Comparison of ENCODE assay signal across 10 cellular contexts in genomic region chr3:38829404-38829803, GRCh38. TPM values are rescaled to one million over a fixed set of nuclear protein-coding genes. Genes with fewer than 3 reads are reported as not detected.
A peak's percentile ranks its signal among the peaks of the same experiment; 100 is the strongest.
DNase-seq lines count a peak whose midpoint lies in the region; ATAC-seq, FAIRE-seq and TF ChIP-seq lines count a peak whose summit lies in the region.
"Had no signal": no experiment of that assay in that cellular context is flagged by ENCODE, and none has a peak within 500 bp of the region (broad histone marks: within the 10 kb centered on the region; RNA-seq: fewer than 3 reads in every experiment).

No MANE protein-coding gene starts in this region.

- intact Hi-C loops in left lung (cut with DNase I) (no loop called here), kidney (cut with DNase I) (no loop called here), sciatic nerve (cut with DNase I) (no loop called here)

- H3K9me3 ChIP-seq in left lung: no peaks in the 10 kb centered on the region
- no peaks in the 10 kb centered on the region for H3K9me3 ChIP-seq in kidney (ENCODE audit: control insufficient read depth in 1 of 2, low read length in 2 of 2)

- H3K27ac ChIP-seq in left lung (no peak overlapping the region), kidney (ENCODE audit: low read depth in 2 of 2, low read length in 2 of 2) (no peak overlapping the region)

- H3K27me3 ChIP-seq in bronchial epithelial cell (ENCODE audit: control insufficient read depth, insufficient read depth, low read length): no peaks in the 10 kb centered on the region
- H3K27me3 ChIP-seq in left lung: no peaks in the 10 kb centered on the region

- POLR2A ChIA-PET in AG04449 (lab: Yijun Ruan, JAX): interaction anchor here (1.0 kb wide), 1 partner anchor 9 kb away, joined by 3 read pairs; no protein-coding TSS in a partner anchor

- H3K36me3 ChIP-seq in bronchial epithelial cell (ENCODE audit: control insufficient read depth, insufficient read depth, low read length) (no peaks in the 10 kb centered on the region), left lung (no peaks in the 10 kb centered on the region), kidney (ENCODE audit: control insufficient read depth in 1 of 2, insufficient read depth in 2 of 2, low read length in 2 of 2) (no peaks in the 10 kb centered on the region)

- no peak overlapping the region for H3K9ac ChIP-seq in kidney (ENCODE audit: low read length in 2 of 2)

- CTCF ChIA-PET in AG04449 (lab: Yijun Ruan, JAX): interaction anchor here (1.0 to 1.4 kb wide), 4 partner anchors 9 to 309 kb away, joined by 3 to 5 read pairs (median 4); no protein-coding TSS in a partner anchor

- FAIRE-seq in bronchial epithelial cell (lab: Jason Lieb, UNC): no peak
- no peak for FAIRE-seq in kidney (lab: Jason Lieb, UNC)

- DNase-seq in AG04449 (ENCODE audit: low read depth, low spot score): peak; percentile 38
- peak; percentile 17 for DNase-seq in HT-29 (ENCODE audit: low spot score)
- peak; percentile 78 for DNase-seq in bronchial epithelial cell (ENCODE audit: low read depth)
- DNase-seq in left lung: no peak
- DNase-seq in kidney: no peak
- no peak for DNase-seq in sciatic nerve (ENCODE audit: low spot score)
- no peak for DNase-seq in activated T-cell treated with anti-CD3 and anti-CD28 coated beads, Interleukin-2, amount 50 U/mL, for 48 hours
- DNase-seq: activated effector memory CD4-positive, alpha-beta T cell treated with anti-CD3 and anti-CD28 coated beads, Interleukin-2, amount 50 U/mL, for 16 hours had no signal

- TF ChIP-seq CTCF in AG04449 (IDR thresholded peaks at IDR 0.05; ENCODE audit: insufficient read depth, low read length, missing control alignments): no peak
- TF ChIP-seq CTCF in bronchial epithelial cell (IDR thresholded peaks at IDR 0.05; ENCODE audit: insufficient read depth, low read length, severe bottlenecking): no peak
- TF ChIP-seq CTCF in left lung (IDR thresholded peaks at IDR 0.05): no peak
- TF ChIP-seq CTCF in kidney (IDR thresholded peaks at IDR 0.05; ENCODE audit: borderline replicate concordance, extremely low read depth, insufficient read depth): no peak

- ATAC-seq in left lung (peak; percentile 73), HG03469 (IDR thresholded peaks at IDR 0.05; ENCODE audit: unreplicated experiment) (no peak), sciatic nerve (no peak)

- no peak overlapping the region for H3K4me3 ChIP-seq in AG04449 (ENCODE audit: low read depth, low read length)
- no peak overlapping the region for H3K4me3 ChIP-seq in bronchial epithelial cell (ENCODE audit: low read depth, low read length)
- H3K4me3 ChIP-seq in left lung: no peak overlapping the region
- no peak overlapping the region for H3K4me3 ChIP-seq in kidney (ENCODE audit: low read length in 2 of 2)

- no peaks in the 10 kb centered on the region for H3K4me1 ChIP-seq in left lung
- H3K4me1 ChIP-seq in kidney (ENCODE audit: control insufficient read depth in 1 of 2, insufficient read depth in 1 of 2, low read depth in 1 of 2, low read length in 2 of 2): no peaks in the 10 kb centered on the region

RNA-seq across cellular contexts. Expression of gene SCN10A, which starts 13.4 kb away (rescaled TPM):
- total RNA-seq in HT-29 (2014; rRNA removed; shearing (Covaris generic)): not detected in 2 replicates
- total RNA-seq in bronchial epithelial cell (not detected in 2 replicates), left lung (not detected), kidney (not detected), sciatic nerve (not detected)
- not detected for polyA plus RNA-seq in kidney (ENCODE audit: insufficient read depth, low read depth, low replicate concordance)
- total RNA-seq: T-helper 1 cell treated with Interleukin-12 subunit alpha and Interleukin-12 subunit beta and Interleukin-4 antibody, amounts not matched to agents 30 ng/mL and 1 ng/mL, for 36 hours had no signal

Comparison
In these comparisons a context has a peak if more than half of its experiments do, and no peak if none do; other contexts are left out.
1. DNase-seq: peak in AG04449 (single experiment), HT-29 (single experiment) and bronchial epithelial cell (single experiment); none in left lung (0 of 2), kidney (single experiment), sciatic nerve (single experiment) and activated T-cell treated with anti-CD3 and anti-CD28 coated beads, Interleukin-2, amount 50 U/mL, for 48 hours (0 of 2).